ENCODE assay signal across 2 cellular contexts in the genomic region with DNA sequence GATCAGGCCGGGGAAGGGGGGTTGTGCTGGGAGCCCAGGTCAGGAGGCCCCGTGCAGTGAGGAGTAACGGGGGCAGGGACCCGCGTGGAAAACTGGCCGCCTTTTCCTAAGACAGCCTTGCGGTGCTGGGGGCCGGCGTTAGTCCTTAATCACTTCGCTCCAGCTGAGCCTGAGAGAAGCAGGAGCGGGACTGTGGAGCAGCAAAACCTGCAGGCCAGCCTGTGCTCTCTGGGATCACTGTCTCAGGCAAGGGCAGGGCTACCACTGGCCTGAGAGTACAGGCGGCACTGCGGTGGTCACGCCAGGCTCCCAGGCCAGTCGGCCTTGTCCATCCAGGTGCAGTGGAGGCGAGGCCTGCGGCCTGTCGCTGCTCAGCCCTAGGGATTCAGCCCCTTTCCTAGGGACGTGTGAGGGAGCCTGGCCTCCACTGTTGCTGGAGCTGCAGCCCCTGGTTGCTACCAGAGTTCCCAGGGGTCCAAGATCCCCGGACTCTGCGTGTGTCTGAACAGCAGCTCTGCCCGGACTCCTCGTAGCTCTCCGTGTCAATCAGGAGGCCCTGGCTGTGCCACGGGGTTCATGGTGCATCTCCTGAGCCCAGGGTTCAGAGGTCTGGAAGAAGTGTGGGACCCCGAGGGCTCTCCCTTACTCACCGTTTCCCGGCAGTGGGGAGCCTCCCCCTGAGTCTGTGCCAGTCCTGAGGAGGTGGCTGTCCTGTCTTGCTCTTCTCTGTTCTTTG.
TF ChIP-seq lines count a peak whose summit lies in the region.

No MANE protein-coding gene starts in this region.

TF ChIP-seq in SK-N-SH treated with all-trans-retinoic acid at 6 μM for 48 hours, 23 proteins besides CTCF, POLR2A, EP300 and RAD21 (continued from another document):
- TF ChIP-seq, protein P1, sequence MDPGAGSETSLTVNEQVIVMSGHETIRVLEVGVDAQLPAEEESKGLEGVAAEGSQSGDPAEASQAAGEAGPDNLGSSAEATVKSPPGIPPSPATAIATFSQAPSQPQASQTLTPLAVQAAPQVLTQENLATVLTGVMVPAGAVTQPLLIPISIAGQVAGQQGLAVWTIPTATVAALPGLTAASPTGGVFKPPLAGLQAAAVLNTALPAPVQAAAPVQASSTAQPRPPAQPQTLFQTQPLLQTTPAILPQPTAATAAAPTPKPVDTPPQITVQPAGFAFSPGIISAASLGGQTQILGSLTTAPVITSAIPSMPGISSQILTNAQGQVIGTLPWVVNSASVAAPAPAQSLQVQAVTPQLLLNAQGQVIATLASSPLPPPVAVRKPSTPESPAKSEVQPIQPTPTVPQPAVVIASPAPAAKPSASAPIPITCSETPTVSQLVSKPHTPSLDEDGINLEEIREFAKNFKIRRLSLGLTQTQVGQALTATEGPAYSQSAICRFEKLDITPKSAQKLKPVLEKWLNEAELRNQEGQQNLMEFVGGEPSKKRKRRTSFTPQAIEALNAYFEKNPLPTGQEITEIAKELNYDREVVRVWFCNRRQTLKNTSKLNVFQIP (CRISPR knock-in tag; IDR thresholded peaks at IDR 0.05; ENCODE audit: borderline replicate concordance, low read depth): no peak
- TF ChIP-seq, protein P2, sequence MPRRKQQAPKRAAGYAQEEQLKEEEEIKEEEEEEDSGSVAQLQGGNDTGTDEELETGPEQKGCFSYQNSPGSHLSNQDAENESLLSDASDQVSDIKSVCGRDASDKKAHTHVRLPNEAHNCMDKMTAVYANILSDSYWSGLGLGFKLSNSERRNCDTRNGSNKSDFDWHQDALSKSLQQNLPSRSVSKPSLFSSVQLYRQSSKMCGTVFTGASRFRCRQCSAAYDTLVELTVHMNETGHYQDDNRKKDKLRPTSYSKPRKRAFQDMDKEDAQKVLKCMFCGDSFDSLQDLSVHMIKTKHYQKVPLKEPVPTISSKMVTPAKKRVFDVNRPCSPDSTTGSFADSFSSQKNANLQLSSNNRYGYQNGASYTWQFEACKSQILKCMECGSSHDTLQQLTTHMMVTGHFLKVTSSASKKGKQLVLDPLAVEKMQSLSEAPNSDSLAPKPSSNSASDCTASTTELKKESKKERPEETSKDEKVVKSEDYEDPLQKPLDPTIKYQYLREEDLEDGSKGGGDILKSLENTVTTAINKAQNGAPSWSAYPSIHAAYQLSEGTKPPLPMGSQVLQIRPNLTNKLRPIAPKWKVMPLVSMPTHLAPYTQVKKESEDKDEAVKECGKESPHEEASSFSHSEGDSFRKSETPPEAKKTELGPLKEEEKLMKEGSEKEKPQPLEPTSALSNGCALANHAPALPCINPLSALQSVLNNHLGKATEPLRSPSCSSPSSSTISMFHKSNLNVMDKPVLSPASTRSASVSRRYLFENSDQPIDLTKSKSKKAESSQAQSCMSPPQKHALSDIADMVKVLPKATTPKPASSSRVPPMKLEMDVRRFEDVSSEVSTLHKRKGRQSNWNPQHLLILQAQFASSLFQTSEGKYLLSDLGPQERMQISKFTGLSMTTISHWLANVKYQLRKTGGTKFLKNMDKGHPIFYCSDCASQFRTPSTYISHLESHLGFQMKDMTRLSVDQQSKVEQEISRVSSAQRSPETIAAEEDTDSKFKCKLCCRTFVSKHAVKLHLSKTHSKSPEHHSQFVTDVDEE (CRISPR knock-in tag; IDR thresholded peaks at IDR 0.05): no peak
- TF ChIP-seq ARNTL (CRISPR knock-in tag; IDR thresholded peaks at IDR 0.05; ENCODE audit: borderline replicate concordance, low read depth) (no peak), RARB (CRISPR knock-in tag; IDR thresholded peaks at IDR 0.05) (no peak), ZNF565 (CRISPR knock-in tag; conservative IDR thresholded peaks at IDR 0.05; ENCODE audit: low read depth) (no peak), GLIS3 (CRISPR knock-in tag; IDR thresholded peaks at IDR 0.05) (no peak), PPARA (CRISPR knock-in tag; IDR thresholded peaks at IDR 0.05; ENCODE audit: borderline replicate concordance) (no peak), ISL1 (CRISPR knock-in tag; IDR thresholded peaks at IDR 0.05) (no peak), ZNF8 (CRISPR knock-in tag; IDR thresholded peaks at IDR 0.05) (no peak), ZFP3 (CRISPR knock-in tag; IDR thresholded peaks at IDR 0.05) (no peak), CSDC2 (CRISPR knock-in tag; IDR thresholded peaks at IDR 0.05) (no peak), OSR1 (CRISPR knock-in tag; IDR thresholded peaks at IDR 0.05) (no peak)
- TF ChIP-seq, protein P3, sequence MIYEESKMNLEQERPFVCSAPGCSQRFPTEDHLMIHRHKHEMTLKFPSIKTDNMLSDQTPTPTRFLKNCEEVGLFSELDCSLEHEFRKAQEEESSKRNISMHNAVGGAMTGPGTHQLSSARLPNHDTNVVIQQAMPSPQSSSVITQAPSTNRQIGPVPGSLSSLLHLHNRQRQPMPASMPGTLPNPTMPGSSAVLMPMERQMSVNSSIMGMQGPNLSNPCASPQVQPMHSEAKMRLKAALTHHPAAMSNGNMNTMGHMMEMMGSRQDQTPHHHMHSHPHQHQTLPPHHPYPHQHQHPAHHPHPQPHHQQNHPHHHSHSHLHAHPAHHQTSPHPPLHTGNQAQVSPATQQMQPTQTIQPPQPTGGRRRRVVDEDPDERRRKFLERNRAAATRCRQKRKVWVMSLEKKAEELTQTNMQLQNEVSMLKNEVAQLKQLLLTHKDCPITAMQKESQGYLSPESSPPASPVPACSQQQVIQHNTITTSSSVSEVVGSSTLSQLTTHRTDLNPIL (CRISPR knock-in tag; IDR thresholded peaks at IDR 0.05; ENCODE audit: low read depth): no peak
- TF ChIP-seq, protein P4, sequence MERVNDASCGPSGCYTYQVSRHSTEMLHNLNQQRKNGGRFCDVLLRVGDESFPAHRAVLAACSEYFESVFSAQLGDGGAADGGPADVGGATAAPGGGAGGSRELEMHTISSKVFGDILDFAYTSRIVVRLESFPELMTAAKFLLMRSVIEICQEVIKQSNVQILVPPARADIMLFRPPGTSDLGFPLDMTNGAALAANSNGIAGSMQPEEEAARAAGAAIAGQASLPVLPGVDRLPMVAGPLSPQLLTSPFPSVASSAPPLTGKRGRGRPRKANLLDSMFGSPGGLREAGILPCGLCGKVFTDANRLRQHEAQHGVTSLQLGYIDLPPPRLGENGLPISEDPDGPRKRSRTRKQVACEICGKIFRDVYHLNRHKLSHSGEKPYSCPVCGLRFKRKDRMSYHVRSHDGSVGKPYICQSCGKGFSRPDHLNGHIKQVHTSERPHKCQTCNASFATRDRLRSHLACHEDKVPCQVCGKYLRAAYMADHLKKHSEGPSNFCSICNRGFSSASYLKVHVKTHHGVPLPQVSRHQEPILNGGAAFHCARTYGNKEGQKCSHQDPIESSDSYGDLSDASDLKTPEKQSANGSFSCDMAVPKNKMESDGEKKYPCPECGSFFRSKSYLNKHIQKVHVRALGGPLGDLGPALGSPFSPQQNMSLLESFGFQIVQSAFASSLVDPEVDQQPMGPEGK (CRISPR knock-in tag; IDR thresholded peaks at IDR 0.05; ENCODE audit: borderline replicate concordance): no peak
TF ChIP-seq in SK-N-SH treated with all-trans-retinoic acid at 6 μM for 48 hours: peak in this region for 0.

TF ChIP-seq in SK-N-SH, 30 proteins besides CTCF, POLR2A, EP300 and RAD21 (continued from another document):
- TF ChIP-seq CHD2 (IDR thresholded peaks at IDR 0.05; ENCODE audit: low read length, partially characterized antibody): no peak
- TF ChIP-seq, protein P5, sequence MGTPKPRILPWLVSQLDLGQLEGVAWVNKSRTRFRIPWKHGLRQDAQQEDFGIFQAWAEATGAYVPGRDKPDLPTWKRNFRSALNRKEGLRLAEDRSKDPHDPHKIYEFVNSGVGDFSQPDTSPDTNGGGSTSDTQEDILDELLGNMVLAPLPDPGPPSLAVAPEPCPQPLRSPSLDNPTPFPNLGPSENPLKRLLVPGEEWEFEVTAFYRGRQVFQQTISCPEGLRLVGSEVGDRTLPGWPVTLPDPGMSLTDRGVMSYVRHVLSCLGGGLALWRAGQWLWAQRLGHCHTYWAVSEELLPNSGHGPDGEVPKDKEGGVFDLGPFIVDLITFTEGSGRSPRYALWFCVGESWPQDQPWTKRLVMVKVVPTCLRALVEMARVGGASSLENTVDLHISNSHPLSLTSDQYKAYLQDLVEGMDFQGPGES (IDR thresholded peaks at IDR 0.05; ENCODE audit: low read depth, low read length): no peak
- TF ChIP-seq SMC3 (IDR thresholded peaks at IDR 0.05; ENCODE audit: low read depth, low read length): no peak
